ENCODE assay signal across 17 cellular contexts in genomic region chr18:42255908-42256765, GRCh38.
DNase-seq lines count a peak whose midpoint lies in the region; ATAC-seq and TF ChIP-seq lines count a peak whose summit lies in the region.
"Had no signal": no experiment of that assay in that cellular context is flagged by ENCODE, and none has a peak within 500 bp of the region (broad histone marks: within the 10 kb centered on the region; RNA-seq: fewer than 3 reads in every experiment).

No MANE protein-coding gene starts in this region.

- no peak overlapping the region for H3K27ac Mint-ChIP-seq in stimulated activated effector memory CD8-positive, alpha-beta T cell treated with anti-CD3 and anti-CD28 coated beads, Interleukin-12 subunit alpha, Interleukin-12 subunit beta, amount 100 ng/mL, for 72 hours

- H3K4me3 ChIP-seq in epithelial cell of esophagus (ENCODE audit: low read length) = no peak overlapping the region
- H3K4me3 ChIP-seq: Peyer's patch had no signal

- H3K4me1 Mint-ChIP-seq in stimulated activated effector memory CD8-positive, alpha-beta T cell treated with anti-CD3 and anti-CD28 coated beads, Interleukin-12 subunit alpha, Interleukin-12 subunit beta, amount 100 ng/mL, for 72 hours = no peaks in the 10 kb centered on the region

- peaks cover 7% of the 10 kb centered on the region for H3K9me3 Mint-ChIP-seq in stimulated activated effector memory CD8-positive, alpha-beta T cell treated with anti-CD3 and anti-CD28 coated beads, Interleukin-12 subunit alpha, Interleukin-12 subunit beta, amount 100 ng/mL, for 72 hours

- ATAC-seq in GM18511 (IDR thresholded peaks at IDR 0.05; ENCODE audit: unreplicated experiment) (peak; percentile 61), GM21619 (IDR thresholded peaks at IDR 0.05; ENCODE audit: unreplicated experiment) (no peak)
- ATAC-seq in stimulated activated effector memory CD8-positive, alpha-beta T cell treated with anti-CD3 and anti-CD28 coated beads, Interleukin-12 subunit alpha, Interleukin-12 subunit beta, amount 100 ng/mL, for 72 hours = peak; percentile 28
- ATAC-seq: SK-N-SH treated with all-trans-retinoic acid at 6 μM for 48 hours had no signal

- H3K36me3 Mint-ChIP-seq in stimulated activated effector memory CD8-positive, alpha-beta T cell treated with anti-CD3 and anti-CD28 coated beads, Interleukin-12 subunit alpha, Interleukin-12 subunit beta, amount 100 ng/mL, for 72 hours = no peaks in the 10 kb centered on the region

- H3K4me3 Mint-ChIP-seq in stimulated activated effector memory CD8-positive, alpha-beta T cell treated with anti-CD3 and anti-CD28 coated beads, Interleukin-12 subunit alpha, Interleukin-12 subunit beta, amount 100 ng/mL, for 72 hours = no peak overlapping the region

- no peak for TF ChIP-seq CTCF in epithelial cell of esophagus (IDR thresholded peaks at IDR 0.05; ENCODE audit: insufficient read depth, low read depth, low read length, missing control alignments)

- DNase-seq in NCI-H146 (lab: John Stamatoyannopoulos, UW) = peak; percentile 61
- peak; percentile 63 for DNase-seq in epithelial cell of esophagus (ENCODE audit: low read depth)
- no peak for DNase-seq in stimulated activated effector memory CD8-positive, alpha-beta T cell treated with anti-CD3 and anti-CD28 coated beads, Interleukin-12 subunit alpha, Interleukin-12 subunit beta, amount 100 ng/mL, for 72 hours (ENCODE audit: low spot score in 2 of 2)
- no peak for DNase-seq in NCI-H1092 (lab: John Stamatoyannopoulos, UW)
- DNase-seq in activated CD4-positive, CD25-positive, alpha-beta regulatory T cell treated with anti-CD3 and anti-CD28 coated beads, Interleukin-2, amount 50 U/mL, for 72 hours = no peak
- DNase-seq: DMS53, EL, GF-D8, HCEC 1CT, IMR-90, MV-4-11, NCI-H187, NCI-H446 treated with DMSO at 0.1 percent for 48 hours, Peyer's patch had no signal

Comparison
In these comparisons a context has a peak if more than half of its experiments do, and no peak if none do; other contexts are left out.
1. DNase-seq: peak in NCI-H146 (single experiment) and epithelial cell of esophagus (single experiment); none in stimulated activated effector memory CD8-positive, alpha-beta T cell treated with anti-CD3 and anti-CD28 coated beads, Interleukin-12 subunit alpha, Interleukin-12 subunit beta, amount 100 ng/mL, for 72 hours (0 of 2), NCI-H1092 (single experiment) and activated CD4-positive, CD25-positive, alpha-beta regulatory T cell treated with anti-CD3 and anti-CD28 coated beads, Interleukin-2, amount 50 U/mL, for 72 hours (single experiment).